ENCODE assay signal across 8 cellular contexts in the genomic region with DNA sequence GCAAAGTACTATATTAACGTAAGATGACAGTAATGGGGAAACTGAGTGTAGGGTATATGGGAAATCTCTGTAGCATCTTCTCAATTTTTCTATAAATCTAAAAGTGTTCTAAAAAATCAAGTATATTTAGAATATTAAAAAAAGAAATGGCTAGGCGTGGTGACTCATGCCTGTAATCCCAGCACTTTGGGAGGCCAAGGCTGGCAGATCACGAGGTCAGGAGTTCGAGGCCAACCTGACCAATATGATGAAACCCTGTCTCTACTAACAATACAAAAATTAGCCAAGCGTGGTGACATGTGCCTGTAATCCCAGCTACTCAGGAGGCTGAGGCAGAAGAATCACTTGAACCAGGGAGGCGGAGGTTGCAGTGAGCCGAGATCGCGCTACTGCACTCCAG. TPM values are rescaled to one million over a fixed set of nuclear protein-coding genes. Genes with fewer than 3 reads are reported as not detected.
A peak's percentile ranks its signal among the peaks of the same experiment; 100 is the strongest.
DNase-seq lines count a peak whose midpoint lies in the region; ATAC-seq, FAIRE-seq and TF ChIP-seq lines count a peak whose summit lies in the region.
"Not testable (repeated sequence)": the region's sequence is repeated elsewhere in the genome, so short reads cannot be mapped to it uniquely, and the experiment has no call there.
"Had no signal": no experiment of that assay in that cellular context is flagged by ENCODE, and none has a peak within 500 bp of the region (broad histone marks: within the 10 kb centered on the region; RNA-seq: fewer than 3 reads in every experiment).

No MANE protein-coding gene starts in this region.

- not testable (repeated sequence) for TF ChIP-seq RAD21 in A549 (conservative IDR thresholded peaks at IDR 0.05 in 1 of 2, IDR thresholded peaks at IDR 0.05 in 1 of 2)

- not testable (repeated sequence) for H3K9me3 Mint-ChIP-seq in activated CD4-positive, alpha-beta memory T cell treated with anti-CD3 and anti-CD28 coated beads for 36 hours; activated T-helper 17 cell treated with anti-CD3 and anti-CD28 coated beads, Interleukin-2, amount 50 U/mL, for 72 hours; activated naive CD8-positive, alpha-beta T cell treated with anti-CD3 and anti-CD28 coated beads, Interleukin-2, amount 50 U/mL, for 24 hours; nephron

- not testable (repeated sequence) for H3K27me3 Mint-ChIP-seq in activated CD4-positive, alpha-beta memory T cell treated with anti-CD3 and anti-CD28 coated beads for 36 hours; activated T-helper 17 cell treated with anti-CD3 and anti-CD28 coated beads, Interleukin-2, amount 50 U/mL, for 72 hours; activated naive CD8-positive, alpha-beta T cell treated with anti-CD3 and anti-CD28 coated beads, Interleukin-2, amount 50 U/mL, for 24 hours; nephron (ENCODE audit: low read depth)

- POLR2A ChIA-PET in A549 (lab: Yijun Ruan, JAX); activated CD4-positive, alpha-beta memory T cell treated with anti-CD3 and anti-CD28 coated beads for 36 hours (lab: Charles Lee): not testable (repeated sequence)

- peak overlapping the region; percentile 70 for H3K27ac Mint-ChIP-seq in activated CD4-positive, alpha-beta memory T cell treated with anti-CD3 and anti-CD28 coated beads for 36 hours
- peak overlapping the region; percentile 63 for H3K27ac Mint-ChIP-seq in activated T-helper 17 cell treated with anti-CD3 and anti-CD28 coated beads, Interleukin-2, amount 50 U/mL, for 72 hours
- peak overlapping the region; percentile 6 for H3K27ac Mint-ChIP-seq in activated naive CD8-positive, alpha-beta T cell treated with anti-CD3 and anti-CD28 coated beads, Interleukin-2, amount 50 U/mL, for 24 hours
- peak overlapping the region in 2 of 3 experiments; percentile 50 to 58 for H3K27ac Mint-ChIP-seq in nephron

- H3K4me1 Mint-ChIP-seq in activated CD4-positive, alpha-beta memory T cell treated with anti-CD3 and anti-CD28 coated beads for 36 hours (ENCODE audit: low read depth): peaks cover 36% of the 10 kb centered on the region
- peaks cover 29% of the 10 kb centered on the region for H3K4me1 Mint-ChIP-seq in activated T-helper 17 cell treated with anti-CD3 and anti-CD28 coated beads, Interleukin-2, amount 50 U/mL, for 72 hours
- H3K4me1 Mint-ChIP-seq in activated naive CD8-positive, alpha-beta T cell treated with anti-CD3 and anti-CD28 coated beads, Interleukin-2, amount 50 U/mL, for 24 hours: peaks cover 36% of the 10 kb centered on the region
- H3K4me1 Mint-ChIP-seq in nephron: peaks cover 24% of the 10 kb centered on the region

- not testable (repeated sequence) for H3K27ac ChIP-seq in A549

- not testable (repeated sequence) for TF ChIP-seq EP300 in A549 (IDR thresholded peaks at IDR 0.05)

- 92% methylated on average over 9 of the region's 9 CpGs for WGBS in A549 (ENCODE audit: missing lambda C conversion rate)

- peaks cover 27% of the 10 kb centered on the region for H3K36me3 Mint-ChIP-seq in activated CD4-positive, alpha-beta memory T cell treated with anti-CD3 and anti-CD28 coated beads for 36 hours
- H3K36me3 Mint-ChIP-seq in activated T-helper 17 cell treated with anti-CD3 and anti-CD28 coated beads, Interleukin-2, amount 50 U/mL, for 72 hours (ENCODE audit: low read depth): peaks cover 73% of the 10 kb centered on the region
- peaks cover 26% of the 10 kb centered on the region for H3K36me3 Mint-ChIP-seq in activated naive CD8-positive, alpha-beta T cell treated with anti-CD3 and anti-CD28 coated beads, Interleukin-2, amount 50 U/mL, for 24 hours (ENCODE audit: low read depth)
- peaks cover 22% of the 10 kb centered on the region for H3K36me3 Mint-ChIP-seq in nephron (ENCODE audit: low read depth)

- not testable (repeated sequence) for H3K4me2 ChIP-seq in A549

- H3K4me1 ChIP-seq in A549: peaks cover 30% of the 10 kb centered on the region

- H3K9me3 ChIP-seq in A549: not testable (repeated sequence)

- not testable (repeated sequence) for H3K4me3 ChIP-seq in A549; NB4 (ENCODE audit: low read depth, low read length)

- not testable (repeated sequence) for FAIRE-seq in A549 (lab: Jason Lieb, UNC)

- ATAC-seq in A549; activated T-helper 17 cell treated with anti-CD3 and anti-CD28 coated beads, Interleukin-2, amount 50 U/mL, for 72 hours (replicated peaks); activated naive CD8-positive, alpha-beta T cell treated with anti-CD3 and anti-CD28 coated beads, Interleukin-2, amount 50 U/mL, for 24 hours: not testable (repeated sequence)

- intact Hi-C loops in activated CD4-positive, alpha-beta memory T cell treated with anti-CD3 and anti-CD28 coated beads for 36 hours (cut with micrococcal nuclease): not testable (repeated sequence)

- not testable (repeated sequence) for TF ChIP-seq CTCF in A549 (IDR thresholded peaks at IDR 0.05); NB4 (IDR thresholded peaks at IDR 0.05; ENCODE audit: low read depth, low read length); nephron (IDR thresholded peaks at IDR 0.05; ENCODE audit: unreplicated experiment in 3 of 3)

- not testable (repeated sequence) for DNase-seq in A549 (ENCODE audit: low read depth in 1 of 2, low spot score in 1 of 2); activated naive CD8-positive, alpha-beta T cell treated with anti-CD3 and anti-CD28 coated beads, Interleukin-2, amount 50 U/mL, for 24 hours
- peak; percentile 15 for DNase-seq in LHCN-M2 (ENCODE audit: low read depth)
- peak; percentile 17 for DNase-seq in NB4 (ENCODE audit: low read depth)
- peak; percentile 20 for DNase-seq in activated CD4-positive, alpha-beta memory T cell treated with anti-CD3 and anti-CD28 coated beads for 36 hours

- TF ChIP-seq POLR2A in A549 (IDR thresholded peaks at IDR 0.05; ENCODE audit: low read length); NB4 (IDR thresholded peaks at IDR 0.05; ENCODE audit: extremely low read depth, insufficient read length): not testable (repeated sequence)

- CTCF ChIA-PET in A549 (lab: Yijun Ruan, JAX): interaction anchor here (0.7 to 7.7 kb wide), 3 partner anchors 14 to 653 kb away, joined by 3 to 84 read pairs (median 36); partner anchors contain the start of gene DNAJC14
- CTCF ChIA-PET in activated CD4-positive, alpha-beta memory T cell treated with anti-CD3 and anti-CD28 coated beads for 36 hours (lab: Charles Lee): interaction anchor here (9.8 kb wide), 1 partner anchor 16 kb away, joined by 87 read pairs; no protein-coding TSS in a partner anchor

- H3K4me3 Mint-ChIP-seq in activated CD4-positive, alpha-beta memory T cell treated with anti-CD3 and anti-CD28 coated beads for 36 hours; activated naive CD8-positive, alpha-beta T cell treated with anti-CD3 and anti-CD28 coated beads, Interleukin-2, amount 50 U/mL, for 24 hours; nephron: not testable (repeated sequence)
- peak overlapping the region; percentile 98 for H3K4me3 Mint-ChIP-seq in activated T-helper 17 cell treated with anti-CD3 and anti-CD28 coated beads, Interleukin-2, amount 50 U/mL, for 72 hours

RNA-seq across cellular contexts. Expression of gene PYM1, which starts 4.0 kb away (rescaled TPM):
- polyA plus RNA-seq in A549 (2011; rRNA removed) (39.2 and 49.5 TPM in 2 replicates), A549 (2017; fragmentation: RNase III; extraction: RNeasy Plus Mini Kit Qiagen cat#74134 plus additional on column Dnase treatment) (27.0 to 30.6 TPM (median 30.4 TPM) in 3 replicates)
- 31.8 and 33.8 TPM in 2 replicates for polyA plus RNA-seq in A549 (2012; cell fraction: cytosol; rRNA removed)
- polyA plus RNA-seq in A549 (2012; cell fraction: nucleus; rRNA removed): 14.2 and 20.4 TPM in 2 replicates
- polyA minus RNA-seq in A549 (2011; rRNA and poly(A)+ RNA removed): 23.3 and 23.7 TPM in 2 replicates
- total RNA-seq in LHCN-M2 (2014; rRNA removed): 39.5 and 54.8 TPM in 2 replicates
- polyA plus RNA-seq in LHCN-M2 (2012): 29.2 TPM
- total RNA-seq in activated CD4-positive, alpha-beta memory T cell treated with anti-CD3 and anti-CD28 coated beads for 36 hours: 10 to 100 TPM; 31.6 to 33.0 TPM
- 10 to 100 TPM; 23.4 to 35.6 TPM for total RNA-seq in activated T-helper 17 cell treated with anti-CD3 and anti-CD28 coated beads, Interleukin-2, amount 50 U/mL, for 72 hours

RNA-seq across cellular contexts. Expression of gene DGKA, which starts 7.3 kb away (rescaled TPM):
- polyA plus RNA-seq in A549 (2011; rRNA removed) (24.7 and 26.1 TPM in 2 replicates), A549 (2017; fragmentation: RNase III; extraction: RNeasy Plus Mini Kit Qiagen cat#74134 plus additional on column Dnase treatment) (21.0 to 23.7 TPM (median 22.6 TPM) in 3 replicates)
- 12.7 and 12.8 TPM in 2 replicates for polyA plus RNA-seq in A549 (2012; cell fraction: cytosol; rRNA removed)
- 38.2 and 45.1 TPM in 2 replicates for polyA plus RNA-seq in A549 (2012; cell fraction: nucleus; rRNA removed)
- polyA minus RNA-seq in A549 (2011; rRNA and poly(A)+ RNA removed): 24.3 and 29.2 TPM in 2 replicates
- total RNA-seq in LHCN-M2 (2014; rRNA removed): 56.0 and 71.4 TPM in 2 replicates
- polyA plus RNA-seq in LHCN-M2 (2012): 72.9 TPM
- total RNA-seq in activated CD4-positive, alpha-beta memory T cell treated with anti-CD3 and anti-CD28 coated beads for 36 hours: 100 to 1,000 TPM; 348 to 383 TPM
- total RNA-seq in activated T-helper 17 cell treated with anti-CD3 and anti-CD28 coated beads, Interleukin-2, amount 50 U/mL, for 72 hours: 100 to 1,000 TPM; 282 to 502 TPM

RNA-seq across cellular contexts. Expression of gene PMEL, which starts 42.2 kb away (rescaled TPM):
- 2.2 and 2.3 TPM in 2 replicates for polyA plus RNA-seq in A549 (2011; rRNA removed)
- polyA plus RNA-seq in A549 (2012; cell fraction: cytosol; rRNA removed): 1.1 and 1.3 TPM in 2 replicates
- 3.7 and 6.0 TPM in 2 replicates for polyA plus RNA-seq in A549 (2012; cell fraction: nucleus; rRNA removed)
- 0.71 to 1.4 TPM (median 1.0 TPM) in 3 replicates for polyA plus RNA-seq in A549 (2017; fragmentation: RNase III; extraction: RNeasy Plus Mini Kit Qiagen cat#74134 plus additional on column Dnase treatment)
- 1.7 and 3.3 TPM in 2 replicates for polyA minus RNA-seq in A549 (2011; rRNA and poly(A)+ RNA removed)
- 0.32 and 0.52 TPM in 2 replicates for total RNA-seq in LHCN-M2 (2014; rRNA removed)
- polyA plus RNA-seq in LHCN-M2 (2012): 0.64 TPM
- total RNA-seq in activated CD4-positive, alpha-beta memory T cell treated with anti-CD3 and anti-CD28 coated beads for 36 hours: 1 to 10 TPM in 1 of 2 experiments, under 1 TPM in 1; 0.94 to 1.5 TPM
- 1 to 10 TPM in 1 of 2 donors, under 1 TPM in 1; 0.30 to 2.5 TPM for total RNA-seq in activated T-helper 17 cell treated with anti-CD3 and anti-CD28 coated beads, Interleukin-2, amount 50 U/mL, for 72 hours
- total RNA-seq: CD4-positive, alpha-beta memory T cell had no signal
- polyA plus RNA-seq: CD4-positive, alpha-beta memory T cell had no signal

RNA-seq across cellular contexts. Expression of gene CDK2, which starts 43.0 kb away (rescaled TPM):
- polyA plus RNA-seq in A549 (2011; rRNA removed) (51.0 and 86.3 TPM in 2 replicates), A549 (2017; fragmentation: RNase III; extraction: RNeasy Plus Mini Kit Qiagen cat#74134 plus additional on column Dnase treatment) (41.5 to 53.8 TPM (median 48.3 TPM) in 3 replicates)
- polyA plus RNA-seq in A549 (2012; cell fraction: cytosol; rRNA removed): 93.1 and 110 TPM in 2 replicates
- polyA plus RNA-seq in A549 (2012; cell fraction: nucleus; rRNA removed): 72.1 and 82.3 TPM in 2 replicates
- polyA minus RNA-seq in A549 (2011; rRNA and poly(A)+ RNA removed): 72.7 and 78.5 TPM in 2 replicates
- total RNA-seq in LHCN-M2 (2014; rRNA removed): 64.4 and 66.5 TPM in 2 replicates
- polyA plus RNA-seq in LHCN-M2 (2012): 43.7 TPM
- 100 to 1,000 TPM; 121 to 127 TPM for total RNA-seq in activated CD4-positive, alpha-beta memory T cell treated with anti-CD3 and anti-CD28 coated beads for 36 hours
- total RNA-seq in activated T-helper 17 cell treated with anti-CD3 and anti-CD28 coated beads, Interleukin-2, amount 50 U/mL, for 72 hours: 100 to 1,000 TPM; 101 to 104 TPM

RNA-seq across cellular contexts. Expression of gene RAB5B, which starts 50.2 kb away (rescaled TPM):
- polyA plus RNA-seq in A549 (2011; rRNA removed) (90.4 and 93.7 TPM in 2 replicates), A549 (2017; fragmentation: RNase III; extraction: RNeasy Plus Mini Kit Qiagen cat#74134 plus additional on column Dnase treatment) (27.7 to 37.2 TPM (median 36.3 TPM) in 3 replicates)
- polyA plus RNA-seq in A549 (2012; cell fraction: cytosol; rRNA removed): 27.6 and 37.7 TPM in 2 replicates
- 14.7 and 20.9 TPM in 2 replicates for polyA plus RNA-seq in A549 (2012; cell fraction: nucleus; rRNA removed)
- polyA minus RNA-seq in A549 (2011; rRNA and poly(A)+ RNA removed): 68.1 and 80.7 TPM in 2 replicates
- total RNA-seq in LHCN-M2 (2014; rRNA removed): 46.7 and 60.3 TPM in 2 replicates
- polyA plus RNA-seq in LHCN-M2 (2012): 58.5 TPM
- total RNA-seq in activated CD4-positive, alpha-beta memory T cell treated with anti-CD3 and anti-CD28 coated beads for 36 hours: 10 to 100 TPM; 44.8 to 46.4 TPM
- 10 to 100 TPM; 34.2 to 50.8 TPM for total RNA-seq in activated T-helper 17 cell treated with anti-CD3 and anti-CD28 coated beads, Interleukin-2, amount 50 U/mL, for 72 hours

Comparison
In these comparisons a context has a peak if more than half of its experiments do, and no peak if none do; other contexts are left out.
1. H3K27ac Mint-ChIP-seq: peak in every context shown above with its lines; median percentile 70 in activated CD4-positive, alpha-beta memory T cell treated with anti-CD3 and anti-CD28 coated beads for 36 hours; 63 in activated T-helper 17 cell treated with anti-CD3 and anti-CD28 coated beads, Interleukin-2, amount 50 U/mL, for 72 hours; 54 in nephron; 6 in activated naive CD8-positive, alpha-beta T cell treated with anti-CD3 and anti-CD28 coated beads, Interleukin-2, amount 50 U/mL, for 24 hours.